ENCODE assay signal across 33 cellular contexts in the genomic region with DNA sequence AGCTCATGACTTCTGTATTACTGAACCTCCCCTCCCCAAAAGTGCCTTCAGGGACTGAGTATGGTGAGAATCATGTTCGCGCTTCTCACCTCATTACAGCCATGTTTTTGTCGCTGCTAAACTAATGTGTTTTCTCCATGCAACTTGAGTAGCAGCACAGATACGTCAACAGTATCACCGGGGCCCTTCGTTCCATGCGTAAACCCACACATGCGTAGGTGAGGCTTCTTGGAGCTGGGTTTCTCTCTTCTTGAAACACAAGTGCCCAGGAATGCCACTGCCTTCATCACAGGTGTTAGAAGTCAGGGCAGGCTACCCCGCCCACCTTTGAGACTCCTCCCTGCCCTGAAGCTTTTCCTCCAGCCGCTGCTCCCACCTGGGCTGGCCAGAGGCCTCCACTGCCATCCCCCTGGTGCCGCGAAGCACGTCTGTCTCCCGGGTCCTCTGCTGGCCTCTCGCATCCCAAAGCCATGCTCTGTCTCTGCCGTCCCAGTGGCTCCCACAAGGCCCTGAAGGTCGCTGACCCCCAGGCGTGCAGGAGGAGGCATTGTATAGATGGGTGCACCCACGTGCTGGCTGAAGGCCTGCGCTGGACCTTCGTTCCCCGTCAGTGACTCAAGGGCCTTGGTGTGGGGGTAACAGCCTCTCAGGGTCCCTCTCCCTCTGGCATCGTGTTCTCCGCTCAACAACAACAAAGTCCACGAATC.
"Had no signal": no experiment of that assay in that cellular context is flagged by ENCODE, and none has a peak within 500 bp of the region (broad histone marks: within the 10 kb centered on the region; RNA-seq: fewer than 3 reads in every experiment).

No MANE protein-coding gene starts in this region.

- H3K4me1 Mint-ChIP-seq: activated CD4-positive, alpha-beta T cell treated with anti-CD3 and anti-CD28 coated beads, Interleukin-2, amount 10 ng/mL, durations not matched to agents 24 days and 14 days; activated naive CD8-positive, alpha-beta T cell treated with anti-CD3 and anti-CD28 coated beads for 36 hours; activated T-helper 17 cell treated with anti-CD3 and anti-CD28 coated beads, Interleukin-2, amount 50 U/mL, for 72 hours had no signal

- H3K4me3 ChIP-seq: MG63, PC-9, SJCRH30, SK-N-MC had no signal

- H2AFZ ChIP-seq: PC-9 had no signal

- H3K4me1 ChIP-seq: SJCRH30 had no signal

- FAIRE-seq: TTC549 had no signal

- DNase-seq: activated CD4-positive, alpha-beta T cell treated with anti-CD3 and anti-CD28 coated beads, Interleukin-2, amount 10 ng/mL, durations not matched to agents 24 days and 14 days; activated CD4-positive, alpha-beta T cell treated with anti-CD3 and anti-CD28 coated beads, Interleukin-2, amount 50 U/mL, for 4 hours; activated CD8-positive, alpha-beta T cell treated with anti-CD3 and anti-CD28 coated beads for 36 hours; activated effector memory CD4-positive, alpha-beta T cell treated with anti-CD3 and anti-CD28 coated beads, Interleukin-2, amount 50 U/mL, for 16 hours; activated naive CD4-positive, alpha-beta T cell; activated naive CD4-positive, alpha-beta T cell treated with anti-CD3 and anti-CD28 coated beads, Interleukin-2, amount 50 U/mL, for 16 hours; activated naive CD8-positive, alpha-beta T cell treated with anti-CD3 and anti-CD28 coated beads for 36 hours; activated T-cell treated with anti-CD3 and anti-CD28 coated beads, Interleukin-2, amount 50 U/mL, for 1 hour; activated T-cell treated with anti-CD3 and anti-CD28 coated beads, Interleukin-2, amount 50 U/mL, for 72 hours; amniotic stem cell; Kasumi-1; KG1; MG63; MV-4-11; NCI-H1092; NCI-H1417; NCI-H146; NCI-H187; NCI-H2029 treated with DMSO at 0.1 percent for 48 hours; NCI-H2107; NCI-H2171; NCI-H510A; NCI-H526; NCI-H748 treated with DMSO at 0.1 percent for 48 hours; NK-92 treated with Interleukin-12 subunit alpha and Interleukin-12 subunit beta, amount 100 ng/mL, for 24 hours; PC-9; Right ventricle myocardium superior; SJCRH30 had no signal

- H3K36me3 ChIP-seq: MG63 had no signal

- H3K4me3 Mint-ChIP-seq: activated CD4-positive, alpha-beta T cell treated with anti-CD3 and anti-CD28 coated beads, Interleukin-2, amount 10 ng/mL, durations not matched to agents 24 days and 14 days; activated CD8-positive, alpha-beta T cell treated with anti-CD3 and anti-CD28 coated beads for 36 hours; activated naive CD8-positive, alpha-beta T cell treated with anti-CD3 and anti-CD28 coated beads for 36 hours; activated T-cell treated with anti-CD3 and anti-CD28 coated beads, Interleukin-2, amount 50 U/mL, for 72 hours; activated T-helper 17 cell treated with anti-CD3 and anti-CD28 coated beads, Interleukin-2, amount 50 U/mL, for 72 hours; T-helper 1 cell treated with Interleukin-12 subunit alpha and Interleukin-12 subunit beta and Interleukin-4 antibody, amounts not matched to agents 30 μg/mL and 1 μg/mL, for 36 hours; T-helper 2 cell treated with Interferon-gamma antibody and Interleukin-4, amounts not matched to agents 5 μg/mL and 100 μg/mL, for 36 hours had no signal

- H3K4me2 ChIP-seq: PC-9 had no signal

- H3K27me3 ChIP-seq: MG63, SJCRH30 had no signal

- H3K27ac ChIP-seq: PC-9, SJCRH30, SK-N-MC had no signal

- ATAC-seq: activated CD8-positive, alpha-beta T cell treated with anti-CD3 and anti-CD28 coated beads for 36 hours; activated T-cell treated with anti-CD3 and anti-CD28 coated beads, Interleukin-2, amount 50 U/mL, for 72 hours; activated T-helper 17 cell treated with anti-CD3 and anti-CD28 coated beads, Interleukin-2, amount 50 U/mL, for 72 hours had no signal

- H3K27me3 Mint-ChIP-seq: activated CD4-positive, alpha-beta T cell treated with anti-CD3 and anti-CD28 coated beads, Interleukin-2, amount 10 ng/mL, durations not matched to agents 24 days and 14 days; activated CD8-positive, alpha-beta T cell treated with anti-CD3 and anti-CD28 coated beads for 36 hours; activated naive CD8-positive, alpha-beta T cell treated with anti-CD3 and anti-CD28 coated beads for 36 hours; activated T-helper 17 cell treated with anti-CD3 and anti-CD28 coated beads, Interleukin-2, amount 50 U/mL, for 72 hours had no signal

- H3K9me3 ChIP-seq: MG63, SJCRH30 had no signal

- H3K9me3 Mint-ChIP-seq: activated CD4-positive, alpha-beta T cell treated with anti-CD3 and anti-CD28 coated beads, Interleukin-2, amount 10 ng/mL, durations not matched to agents 24 days and 14 days; activated CD8-positive, alpha-beta T cell treated with anti-CD3 and anti-CD28 coated beads for 36 hours; activated naive CD8-positive, alpha-beta T cell treated with anti-CD3 and anti-CD28 coated beads for 36 hours; activated T-cell treated with anti-CD3 and anti-CD28 coated beads, Interleukin-2, amount 50 U/mL, for 72 hours; activated T-helper 17 cell treated with anti-CD3 and anti-CD28 coated beads, Interleukin-2, amount 50 U/mL, for 72 hours; T-helper 1 cell treated with Interleukin-12 subunit alpha and Interleukin-12 subunit beta and Interleukin-4 antibody, amounts not matched to agents 30 μg/mL and 1 μg/mL, for 36 hours; T-helper 2 cell treated with Interferon-gamma antibody and Interleukin-4, amounts not matched to agents 5 μg/mL and 100 μg/mL, for 36 hours had no signal

- H3K27ac Mint-ChIP-seq: activated CD4-positive, alpha-beta T cell treated with anti-CD3 and anti-CD28 coated beads, Interleukin-2, amount 10 ng/mL, durations not matched to agents 24 days and 14 days; activated CD8-positive, alpha-beta T cell treated with anti-CD3 and anti-CD28 coated beads for 36 hours; activated naive CD8-positive, alpha-beta T cell treated with anti-CD3 and anti-CD28 coated beads for 36 hours; activated T-cell treated with anti-CD3 and anti-CD28 coated beads, Interleukin-2, amount 50 U/mL, for 72 hours; activated T-helper 17 cell treated with anti-CD3 and anti-CD28 coated beads, Interleukin-2, amount 50 U/mL, for 72 hours; T-helper 1 cell treated with Interleukin-12 subunit alpha and Interleukin-12 subunit beta and Interleukin-4 antibody, amounts not matched to agents 30 μg/mL and 1 μg/mL, for 36 hours; T-helper 2 cell treated with Interferon-gamma antibody and Interleukin-4, amounts not matched to agents 5 μg/mL and 100 μg/mL, for 36 hours had no signal
